Comparison of ENCODE assay signal across 20 cellular contexts in the genomic region with DNA sequence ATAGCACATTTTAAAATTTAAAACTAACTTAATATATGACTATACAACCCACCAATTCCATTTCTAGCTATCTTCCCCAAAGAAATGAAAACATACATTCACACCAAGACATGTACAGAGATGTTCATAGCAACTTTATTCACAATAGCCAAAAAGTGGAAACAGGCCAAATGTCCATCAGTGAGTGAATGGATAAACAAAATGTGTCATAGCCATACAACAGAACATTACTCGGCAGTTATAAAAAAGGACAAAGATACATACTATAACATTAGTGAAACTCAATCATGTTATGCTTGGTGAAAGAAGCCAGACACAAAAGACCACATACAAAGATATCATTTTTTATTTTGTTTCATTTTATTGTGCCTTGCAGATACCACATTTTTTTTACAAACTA.
"Had no signal": no experiment of that assay in that cellular context is flagged by ENCODE, and none has a peak within 500 bp of the region (broad histone marks: within the 10 kb centered on the region; RNA-seq: fewer than 3 reads in every experiment).

No MANE protein-coding gene starts in this region.

- DNase-seq: activated CD4-positive, alpha-beta memory T cell treated with anti-CD3 and anti-CD28 coated beads, Interleukin-2, amount 10 ng/mL, durations not matched to agents 7 days and 5 days; activated CD4-positive, alpha-beta T cell treated with anti-CD3 and anti-CD28 coated beads for 36 hours; activated CD4-positive, alpha-beta T cell treated with anti-CD3 and anti-CD28 coated beads, Interleukin-2, amount 50 U/mL, for 1 hour; activated gamma-delta T cell; activated naive CD4-positive, alpha-beta T cell treated with anti-CD3 and anti-CD28 coated beads for 36 hours; activated T-cell treated with anti-CD3 and anti-CD28 coated beads for 4 hours; activated T-cell treated with anti-CD3 and anti-CD28 coated beads, Interleukin-2, amount 50 U/mL, for 48 hours; brain microvascular endothelial cell; caudate nucleus; Karpas-422; NCI-H1048; NCI-H146; NCI-H187 treated with DMSO at 0.1 percent for 48 hours; NCI-H2081 treated with DMSO at 0.1 percent for 48 hours; NCI-H446; NCI-H524; SIG-M5; T-helper 1 cell had no signal

- ATAC-seq: activated CD4-positive, alpha-beta T cell treated with anti-CD3 and anti-CD28 coated beads for 36 hours; activated T-helper 17 cell treated with anti-CD3 and anti-CD28 coated beads, Interleukin-2, amount 50 U/mL, for 72 hours; K562 had no signal
